ENCODE assay signal across 8 cellular contexts in the genomic region with DNA sequence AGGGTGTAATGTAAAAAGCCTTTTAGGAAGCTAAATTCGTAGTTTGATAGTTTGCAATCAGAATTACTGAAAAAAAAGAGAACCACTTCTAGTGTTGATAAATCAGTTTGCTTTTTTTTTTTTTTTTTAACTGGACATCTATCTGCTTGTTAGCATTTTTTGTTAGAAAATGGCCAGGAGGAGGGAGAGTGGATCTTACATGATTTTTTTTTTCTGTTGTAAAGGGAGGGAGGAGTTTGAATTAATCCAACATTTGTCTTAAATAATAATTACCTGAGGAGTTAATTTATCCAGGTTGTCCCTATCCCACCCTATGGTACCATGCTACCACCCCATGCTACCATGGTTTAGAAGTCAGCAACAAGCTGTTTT. TPM values are rescaled to one million over a fixed set of nuclear protein-coding genes. Genes with fewer than 3 reads are reported as not detected.
A peak's percentile ranks its signal among the peaks of the same experiment; 100 is the strongest.
DNase-seq lines count a peak whose midpoint lies in the region; ATAC-seq and TF ChIP-seq lines count a peak whose summit lies in the region.

No MANE protein-coding gene starts in this region.

- peaks cover 41% of the 10 kb centered on the region for H3K4me1 Mint-ChIP-seq in CD14-positive monocyte
- H3K4me1 Mint-ChIP-seq in neural progenitor cell: peaks cover 18% of the 10 kb centered on the region

- H3K36me3 ChIP-seq in NT2/D1 (ENCODE audit: insufficient read depth, insufficient read length, low read length) (no peaks in the 10 kb centered on the region), endocrine pancreas (ENCODE audit: control insufficient read depth, insufficient read depth, low read length) (no peaks in the 10 kb centered on the region), neural progenitor cell (no peaks in the 10 kb centered on the region)

- H3K4me1 ChIP-seq in NT2/D1 (ENCODE audit: insufficient read depth, insufficient read length): no peaks in the 10 kb centered on the region
- H3K4me1 ChIP-seq in endocrine pancreas (ENCODE audit: control insufficient read depth, insufficient read depth, low read length): peaks cover 13% of the 10 kb centered on the region
- H3K4me1 ChIP-seq in neural progenitor cell: peaks cover 9% of the 10 kb centered on the region

- in situ Hi-C loops in KBM-7 (cut with MboI; ENCODE audit: low pct_unique_long_range_greater_than_20kb, low sequenced_read_pairs): no loop called here

- H3K4me3 ChIP-seq in NT2/D1 (ENCODE audit: insufficient read length, low read depth) (peak overlapping the region; percentile 92), endocrine pancreas (ENCODE audit: control insufficient read depth, insufficient read depth, low read length) (peak overlapping the region; percentile 97), neural progenitor cell (peak overlapping the region; percentile 89)

- H3K79me2 ChIP-seq in neural progenitor cell (ENCODE audit: low read depth): peaks cover 58% of the 10 kb centered on the region

- peaks cover 31% of the 10 kb centered on the region for H4K20me1 ChIP-seq in neural progenitor cell (ENCODE audit: low read depth)

- H3K4me3 Mint-ChIP-seq in CD14-positive monocyte (peak overlapping the region; percentile 88 to 95), neural progenitor cell (peak overlapping the region; percentile 93)

- ATAC-seq in GM19324 (IDR thresholded peaks at IDR 0.05; ENCODE audit: low FRiP score, unreplicated experiment): no peak

- H3K27ac Mint-ChIP-seq in CD14-positive monocyte (peak overlapping the region; percentile 94 to 99 (median 99)), neural progenitor cell (peak overlapping the region; percentile 44)

- H3K36me3 Mint-ChIP-seq in CD14-positive monocyte (peaks cover 2 to 4% of the 10 kb centered on the region in 2 donors), neural progenitor cell (peaks cover 5% of the 10 kb centered on the region)

- H3F3A ChIP-seq in neural progenitor cell (ENCODE audit: low read depth): no peaks in the 10 kb centered on the region

- peak overlapping the region; percentile 86 for H3K4me2 ChIP-seq in neural progenitor cell

- intact Hi-C loops in CD14-positive monocyte (cut with micrococcal nuclease): loop anchor here in 1 of 2 donors (10.0 kb wide), 1 partner anchor 132 kb away; no protein-coding TSS in a partner anchor

- DNase-seq in CD14-positive monocyte (ENCODE audit: low spot score) (no peak), NT2/D1 (ENCODE audit: low read depth, low spot score) (no peak), neural progenitor cell (ENCODE audit: low spot score) (no peak), HuH-7.5 (ENCODE audit: low spot score) (no peak), KBM-7 (no peak)
- DNase-seq in NK-92 treated with Interleukin-12 subunit alpha and Interleukin-12 subunit beta, amount 100 ng/mL, for 24 hours (lab: John Stamatoyannopoulos, UW): no peak

- H3K9me3 Mint-ChIP-seq in CD14-positive monocyte (no peaks in the 10 kb centered on the region), neural progenitor cell (peaks cover 2% of the 10 kb centered on the region)

- peak overlapping the region; percentile 87 for H3K9ac ChIP-seq in NT2/D1 (ENCODE audit: insufficient read length, low read depth)
- H3K9ac ChIP-seq in endocrine pancreas (ENCODE audit: control insufficient read depth, insufficient read depth, low read length): no peak overlapping the region
- H3K9ac ChIP-seq in neural progenitor cell: peak overlapping the region; percentile 47

- no peak overlapping the region for H3K27ac ChIP-seq in neural progenitor cell

- H2AFZ ChIP-seq in neural progenitor cell (replicated peaks): no peak overlapping the region

- H3K9me3 ChIP-seq in NT2/D1 (ENCODE audit: insufficient read depth, low read length): no peaks in the 10 kb centered on the region; the same call in 1 of the 2 replicates
- no peaks in the 10 kb centered on the region for H3K9me3 ChIP-seq in endocrine pancreas (ENCODE audit: control insufficient read depth, low read length)
- no peaks in the 10 kb centered on the region for H3K9me3 ChIP-seq in neural progenitor cell (ENCODE audit: low read depth)

- peaks cover 0 to 2% (median 0%) of the 10 kb centered on the region in 3 donors for H3K27me3 Mint-ChIP-seq in CD14-positive monocyte (ENCODE audit: low read depth in 3 of 3)
- H3K27me3 Mint-ChIP-seq in neural progenitor cell (ENCODE audit: insufficient read depth, low read depth): peaks cover 2% of the 10 kb centered on the region

- TF ChIP-seq CTCF in CD14-positive monocyte (IDR thresholded peaks at IDR 0.05): no peak
- no peak for TF ChIP-seq CTCF in neural progenitor cell (IDR thresholded peaks at IDR 0.05)

- no peaks in the 10 kb centered on the region for H3K27me3 ChIP-seq in NT2/D1 (ENCODE audit: insufficient read depth, insufficient read length)
- H3K27me3 ChIP-seq in endocrine pancreas (ENCODE audit: control insufficient read depth, insufficient read depth, low read length): no peaks in the 10 kb centered on the region
- H3K27me3 ChIP-seq in neural progenitor cell: peaks cover 8% of the 10 kb centered on the region

RNA-seq across cellular contexts. Expression of gene FBXO34, which starts 1.2 kb away (rescaled TPM):
- 10 to 100 TPM; 17.3 to 18.1 TPM for polyA plus RNA-seq in CD14-positive monocyte
- 23.2 and 23.7 TPM in 2 replicates for total RNA-seq in neural progenitor cell (ENCODE audit: low replicate concordance)
